15 cellular contexts compared by ENCODE assay signal in the genomic region with DNA sequence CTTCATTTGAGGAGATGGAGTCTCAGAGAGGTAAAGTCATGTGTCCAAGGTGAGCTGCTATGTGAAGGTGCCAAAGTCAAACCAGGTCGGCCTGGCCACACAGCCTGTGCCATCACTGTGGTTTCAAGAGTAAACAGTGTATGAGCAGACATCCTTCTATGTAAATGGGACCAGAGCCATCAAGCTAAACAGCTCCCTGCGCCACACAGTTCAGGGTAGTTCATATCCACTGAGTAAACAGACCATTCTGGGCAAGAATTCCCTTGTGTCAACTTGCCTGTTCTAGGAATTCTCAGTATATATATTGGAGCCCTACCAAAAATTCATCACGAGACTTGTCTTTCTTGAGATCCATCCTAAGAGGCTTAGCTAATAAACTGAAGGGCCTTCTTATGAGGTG.
DNase-seq lines count a peak whose midpoint lies in the region; ATAC-seq and TF ChIP-seq lines count a peak whose summit lies in the region.
"Had no signal": no experiment of that assay in that cellular context is flagged by ENCODE, and none has a peak within 500 bp of the region (broad histone marks: within the 10 kb centered on the region; RNA-seq: fewer than 3 reads in every experiment).

No MANE protein-coding gene starts in this region.

- H3K4ac ChIP-seq in neuronal stem cell (ENCODE audit: low read length) = no peak overlapping the region

- H3K4me1 ChIP-seq in esophagus muscularis mucosa = peaks cover 0 to 82% (median 76%) of the 10 kb centered on the region in 4 donors
- no peaks in the 10 kb centered on the region for H3K4me1 ChIP-seq in neuronal stem cell (ENCODE audit: control insufficient read depth in 2 of 2, insufficient read depth in 1 of 2, low read depth in 1 of 2, low read length in 2 of 2)
- H3K4me1 ChIP-seq in Karpas-422 (ENCODE audit: low read length) = peaks cover 15% of the 10 kb centered on the region
- H3K4me1 ChIP-seq: BLaER1, uterus had no signal

- H2AK5ac ChIP-seq in neuronal stem cell (ENCODE audit: low read depth, low read length) = no peak overlapping the region

- H3K9me3 ChIP-seq in esophagus muscularis mucosa = no peaks in the 10 kb centered on the region
- no peaks in the 10 kb centered on the region for H3K9me3 ChIP-seq in neuronal stem cell (replicated peaks in 1 of 2; ENCODE audit: control insufficient read depth in 2 of 2, insufficient read depth in 1 of 2, low read depth in 1 of 2, low read length in 2 of 2)
- no peaks in the 10 kb centered on the region for H3K9me3 ChIP-seq in Karpas-422 (ENCODE audit: low read length)
- H3K9me3 ChIP-seq: BLaER1, heart left ventricle, right atrium auricular region, uterus had no signal

- no peaks in the 10 kb centered on the region for H3K79me2 ChIP-seq in Karpas-422 (ENCODE audit: low read length)

- H3K36me3 ChIP-seq in esophagus muscularis mucosa (peaks cover 4 to 31% (median 15%) of the 10 kb centered on the region in 4 donors), neuronal stem cell (replicated peaks in 1 of 2; ENCODE audit: control insufficient read depth in 2 of 2, insufficient read depth in 2 of 2, low read length in 2 of 2) (peaks cover 6 to 90% of the 10 kb centered on the region in 2 donors), Karpas-422 (ENCODE audit: insufficient read depth, low read length) (no peaks in the 10 kb centered on the region)
- H3K36me3 ChIP-seq: uterus had no signal

- no peak overlapping the region for H2BK12ac ChIP-seq in neuronal stem cell (ENCODE audit: low read length)

- no peak overlapping the region for H2BK15ac ChIP-seq in neuronal stem cell (ENCODE audit: low read length)

- H3K4me1 Mint-ChIP-seq in osteocyte (ENCODE audit: unreplicated experiment) = peaks cover 39% of the 10 kb centered on the region
- H3K4me1 Mint-ChIP-seq: activated CD4-positive, alpha-beta memory T cell treated with anti-CD3 and anti-CD28 coated beads, Interleukin-2, amount 10 ng/mL, durations not matched to agents 7 days and 5 days had no signal

- no peaks in the 10 kb centered on the region for H4K20me1 ChIP-seq in Karpas-422 (ENCODE audit: insufficient read depth, low read depth, low read length)

- H3K27ac Mint-ChIP-seq in osteocyte (ENCODE audit: unreplicated experiment) = peak overlapping the region; percentile 80
- H3K27ac Mint-ChIP-seq: activated CD4-positive, alpha-beta memory T cell treated with anti-CD3 and anti-CD28 coated beads, Interleukin-2, amount 10 ng/mL, durations not matched to agents 7 days and 5 days; dendritic cell treated with granulocyte-macrophage colony-stimulating factor and Interleukin-4, amounts not matched to agents 40 ng/mL and 50 ng/mL, for 4 days had no signal

- intact Hi-C loops in esophagus muscularis mucosa (cut with DNase I) = no loop called here

- H2BK120ac ChIP-seq in neuronal stem cell (ENCODE audit: low read depth, low read length) = no peak overlapping the region

- no peak for TF ChIP-seq POLR2A in esophagus muscularis mucosa (IDR thresholded peaks at IDR 0.05; ENCODE audit: low read depth)

- TF ChIP-seq CTCF in esophagus muscularis mucosa (IDR thresholded peaks at IDR 0.05) = no peak
- no peak for TF ChIP-seq CTCF in osteocyte (IDR thresholded peaks at IDR 0.05)

- no peak overlapping the region for H4K91ac ChIP-seq in neuronal stem cell (ENCODE audit: low read depth, low read length, poor library complexity)

- no peak overlapping the region for H3K18ac ChIP-seq in neuronal stem cell (ENCODE audit: low read length)

- no peak overlapping the region for H4K8ac ChIP-seq in neuronal stem cell (ENCODE audit: low read depth, low read length)

- H3K14ac ChIP-seq in neuronal stem cell (ENCODE audit: low read length) = no peak overlapping the region

- peak overlapping the region; percentile 70 to 79 (median 74) for H3K27ac ChIP-seq in esophagus muscularis mucosa (replicated peaks in 1 of 4)
- H3K27ac ChIP-seq in neuronal stem cell (replicated peaks; ENCODE audit: low read length) = no peak overlapping the region
- no peak overlapping the region for H3K27ac ChIP-seq in Karpas-422 (ENCODE audit: low read length)
- H3K27ac ChIP-seq: BLaER1, right atrium auricular region, uterus had no signal

- H3K4me3 ChIP-seq in esophagus muscularis mucosa (no peak overlapping the region), neuronal stem cell (ENCODE audit: low read length in 2 of 2) (no peak overlapping the region), Karpas-422 (ENCODE audit: low read length) (no peak overlapping the region)
- H3K4me3 ChIP-seq: BLaER1, heart left ventricle, right atrium auricular region, uterus had no signal

- H3K27me3 ChIP-seq in esophagus muscularis mucosa = no peaks in the 10 kb centered on the region
- no peaks in the 10 kb centered on the region for H3K27me3 ChIP-seq in neuronal stem cell (ENCODE audit: control insufficient read depth in 3 of 3, insufficient read depth in 3 of 3, low read depth in 1 of 3, low read length in 3 of 3)
- no peaks in the 10 kb centered on the region for H3K27me3 ChIP-seq in Karpas-422 (ENCODE audit: low read length)
- H3K27me3 ChIP-seq: BLaER1, right atrium auricular region, uterus had no signal

- H2AFZ ChIP-seq in neuronal stem cell (ENCODE audit: low read length) = no peak overlapping the region
- no peak overlapping the region for H2AFZ ChIP-seq in Karpas-422 (ENCODE audit: low read length)

- H3K4me2 ChIP-seq in neuronal stem cell (ENCODE audit: insufficient read depth, low read length, poor library complexity, severe bottlenecking) (no peak overlapping the region), Karpas-422 (ENCODE audit: low read depth, low read length, poor library complexity, severe bottlenecking) (no peak overlapping the region)
- H3K4me2 ChIP-seq: BLaER1 had no signal

- TF ChIP-seq EP300 in esophagus muscularis mucosa (IDR thresholded peaks at IDR 0.05) = peak; percentile 12

- no peak overlapping the region for H3K9ac ChIP-seq in neuronal stem cell (ENCODE audit: low read depth, low read length, poor library complexity)
- H3K9ac ChIP-seq in Karpas-422 (ENCODE audit: low read length) = no peak overlapping the region
- H3K9ac ChIP-seq: BLaER1 had no signal

- no peaks in the 10 kb centered on the region for H3K79me1 ChIP-seq in neuronal stem cell (ENCODE audit: low read depth, low read length)

- no peak for ATAC-seq in GM19351 (IDR thresholded peaks at IDR 0.05; ENCODE audit: unreplicated experiment)
- no peak for ATAC-seq in HG02870 (IDR thresholded peaks at IDR 0.05; ENCODE audit: unreplicated experiment)

- H3K9me2 ChIP-seq in Karpas-422 (replicated peaks; ENCODE audit: insufficient read depth, low read length) = no peaks in the 10 kb centered on the region

- H3K27me3 Mint-ChIP-seq in osteocyte (ENCODE audit: unreplicated experiment) = no peaks in the 10 kb centered on the region
- H3K27me3 Mint-ChIP-seq: dendritic cell treated with granulocyte-macrophage colony-stimulating factor and Interleukin-4, amounts not matched to agents 40 ng/mL and 50 ng/mL, for 4 days had no signal

- H3K9me3 Mint-ChIP-seq in osteocyte (ENCODE audit: unreplicated experiment) = no peaks in the 10 kb centered on the region
- H3K9me3 Mint-ChIP-seq: activated CD4-positive, alpha-beta memory T cell treated with anti-CD3 and anti-CD28 coated beads, Interleukin-2, amount 10 ng/mL, durations not matched to agents 7 days and 5 days; dendritic cell treated with granulocyte-macrophage colony-stimulating factor and Interleukin-4, amounts not matched to agents 40 ng/mL and 50 ng/mL, for 4 days had no signal

- no peak overlapping the region for H2BK5ac ChIP-seq in neuronal stem cell (ENCODE audit: low read length)

- peaks cover 24% of the 10 kb centered on the region for H3K36me3 Mint-ChIP-seq in osteocyte (ENCODE audit: unreplicated experiment)

- H3K4me3 Mint-ChIP-seq in osteocyte (ENCODE audit: unreplicated experiment) = no peak overlapping the region
- H3K4me3 Mint-ChIP-seq: activated CD4-positive, alpha-beta memory T cell treated with anti-CD3 and anti-CD28 coated beads, Interleukin-2, amount 10 ng/mL, durations not matched to agents 7 days and 5 days; dendritic cell treated with granulocyte-macrophage colony-stimulating factor and Interleukin-4, amounts not matched to agents 40 ng/mL and 50 ng/mL, for 4 days had no signal

- DNase-seq in DMS53 (lab: John Stamatoyannopoulos, UW) = peak; percentile 73
- peak; percentile 87 for DNase-seq in NCI-H526 treated with DMSO at 0.1 percent for 48 hours (lab: John Stamatoyannopoulos, UW)
- no peak for DNase-seq in esophagus muscularis mucosa (ENCODE audit: extremely low spot score)
- DNase-seq in osteocyte (ENCODE audit: extremely low spot score, unreplicated experiment) = no peak
- no peak for DNase-seq in neuronal stem cell (ENCODE audit: low spot score)
- no peak for DNase-seq in Karpas-422
- DNase-seq: activated CD4-positive, alpha-beta memory T cell treated with anti-CD3 and anti-CD28 coated beads, Interleukin-2, amount 10 ng/mL, durations not matched to agents 7 days and 5 days; activated naive CD4-positive, alpha-beta T cell; heart left ventricle; uterus had no signal

- no peak overlapping the region for H3K23ac ChIP-seq in neuronal stem cell (ENCODE audit: low read depth, low read length, poor library complexity)

- 32% methylated on average over 2 of the region's 3 CpGs for WGBS in esophagus muscularis mucosa
- no CpG with 5 or more reads among the region's 3 CpGs for WGBS in neuronal stem cell (ENCODE audit: extremely low coverage in 2 of 2, insufficient read length in 2 of 2, insufficient replicate concordance in 1 of 2), 2 donors

Comparison
In these comparisons a context has a peak if more than half of its experiments do, and no peak if none do; other contexts are left out.
1. DNase-seq: peak in DMS53 (single experiment) and NCI-H526 treated with DMSO at 0.1 percent for 48 hours (single experiment); none in esophagus muscularis mucosa (single experiment), osteocyte (single experiment), neuronal stem cell (single experiment) and Karpas-422 (single experiment).
2. H3K27ac ChIP-seq: peak in esophagus muscularis mucosa (4 of 4); none in neuronal stem cell (single experiment) and Karpas-422 (single experiment).